In the genomic region with DNA sequence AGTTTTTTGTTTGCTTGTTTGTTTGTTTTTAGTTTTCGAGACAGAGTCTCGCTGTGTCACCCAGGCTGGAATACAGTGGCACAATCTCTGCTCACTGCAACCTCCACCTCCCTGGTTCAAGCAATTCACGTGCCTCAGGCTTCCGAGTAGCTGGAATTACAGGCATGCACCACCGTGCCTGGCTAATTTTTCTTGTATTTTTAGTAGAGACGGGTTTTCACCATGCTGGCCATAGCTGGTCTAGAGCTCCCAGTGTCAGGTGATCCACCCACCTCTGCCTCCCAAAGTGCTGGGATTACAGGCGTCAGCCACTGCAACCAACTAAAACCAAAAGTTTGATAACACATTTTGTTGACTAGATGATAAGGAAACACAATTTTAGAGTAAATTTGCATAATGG, we compare ENCODE assay signal across 25 cellular contexts.
"Had no signal": no experiment of that assay in that cellular context is flagged by ENCODE, and none has a peak within 500 bp of the region (broad histone marks: within the 10 kb centered on the region; RNA-seq: fewer than 3 reads in every experiment).

No MANE protein-coding gene starts in this region.

- H3K4me3 Mint-ChIP-seq: dendritic cell treated with granulocyte-macrophage colony-stimulating factor and Interleukin-4, amounts not matched to agents 40 ng/mL and 50 ng/mL, for 4 days; effector memory CD8-positive, alpha-beta T cell; endodermal cell; immature natural killer cell had no signal

- H3K9me3 Mint-ChIP-seq: dendritic cell treated with granulocyte-macrophage colony-stimulating factor and Interleukin-4, amounts not matched to agents 40 ng/mL and 50 ng/mL, for 4 days; endodermal cell had no signal

- H3K27ac Mint-ChIP-seq: dendritic cell treated with granulocyte-macrophage colony-stimulating factor and Interleukin-4, amounts not matched to agents 40 ng/mL and 50 ng/mL, for 4 days; effector memory CD8-positive, alpha-beta T cell; endodermal cell; immature natural killer cell had no signal

- H3K36me3 ChIP-seq: colonic mucosa, esophagus squamous epithelium, gastrocnemius medialis, left lung, lower lobe of right lung had no signal

- H3K9me3 ChIP-seq: colonic mucosa, esophagus squamous epithelium, gastrocnemius medialis, heart right ventricle, left lung, lower lobe of right lung had no signal

- H3K4me1 Mint-ChIP-seq: immature natural killer cell had no signal

- H3K27me3 Mint-ChIP-seq: dendritic cell treated with granulocyte-macrophage colony-stimulating factor and Interleukin-4, amounts not matched to agents 40 ng/mL and 50 ng/mL, for 4 days; effector memory CD8-positive, alpha-beta T cell had no signal

- H3K79me2 ChIP-seq: hepatocyte had no signal

- H3K27me3 ChIP-seq: colonic mucosa, esophagus squamous epithelium, gastrocnemius medialis, heart right ventricle, hepatocyte, left lung had no signal

- H3K4me3 ChIP-seq: colonic mucosa, esophagus squamous epithelium, gastrocnemius medialis, heart right ventricle, hepatocyte, left lung, lower lobe of right lung had no signal

- DNase-seq: cerebellar nuclear complex; colonic mucosa; cortex of kidney; effector CD8-positive, alpha-beta T cell; effector memory CD8-positive, alpha-beta T cell; endodermal cell; erythroblast; esophagus squamous epithelium; foreskin fibroblast; foreskin melanocyte; gastrocnemius medialis; glutamatergic neuron; head of caudate nucleus; heart right ventricle; hypothalamus; immature natural killer cell; left cardiac atrium; left lung; lower lobe of right lung; mesenchymal stem cell; midbrain had no signal

- H3K4me1 ChIP-seq: colonic mucosa, esophagus squamous epithelium, gastrocnemius medialis, left lung, lower lobe of right lung had no signal

- ATAC-seq: effector memory CD8-positive, alpha-beta T cell; esophagus mucosa; gastrocnemius medialis; left cardiac atrium; left lung; lower lobe of right lung had no signal

- H3K27ac ChIP-seq: colonic mucosa, epithelial cell of prostate, esophagus squamous epithelium, gastrocnemius medialis, heart right ventricle, hepatocyte, left lung, lower lobe of right lung had no signal

- H3K4me2 ChIP-seq: hepatocyte had no signal

- H3K36me3 Mint-ChIP-seq: immature natural killer cell had no signal
